In genomic region chr1:43994794-43995790, GRCh38 we compare ENCODE assay signal across 8 cellular contexts. TPM values are rescaled to one million over a fixed set of nuclear protein-coding genes. Genes with fewer than 3 reads are reported as not detected.
DNase-seq lines count a peak whose midpoint lies in the region; ATAC-seq and TF ChIP-seq lines count a peak whose summit lies in the region.

No MANE protein-coding gene starts in this region.

- ATAC-seq in GM18867 (IDR thresholded peaks at IDR 0.05; ENCODE audit: unreplicated experiment) = no peak
- no peak for ATAC-seq in HG03039 (IDR thresholded peaks at IDR 0.05; ENCODE audit: unreplicated experiment)
- ATAC-seq in HG03097 (IDR thresholded peaks at IDR 0.05; ENCODE audit: low FRiP score, unreplicated experiment) = no peak
- ATAC-seq in GM21515 (IDR thresholded peaks at IDR 0.05; ENCODE audit: unreplicated experiment) = no peak

- peak; percentile 63 for TF ChIP-seq CTCF in HEK293 (tag by site-specific recombination; IDR thresholded peaks at IDR 0.05)

- no peak overlapping the region for H3K27ac ChIP-seq in HEK293 (ENCODE audit: extremely low read depth, low read depth, low read length)

- H3K9me3 ChIP-seq in HEK293 (ENCODE audit: control insufficient read depth, insufficient read depth, low read depth, low read length) = no peaks in the 10 kb centered on the region

- CTCF ChIA-PET in HEK293 (lab: Yijun Ruan, JAX) = interaction anchor here (1.2 to 6.5 kb wide), 4 partner anchors 10 to 53 kb away, joined by 3 to 53 read pairs (median 8); no protein-coding TSS in a partner anchor

- H3K4me3 ChIP-seq in HEK293 (ENCODE audit: low read depth, low read length) = no peak overlapping the region

- no peaks in the 10 kb centered on the region for H3K36me3 ChIP-seq in HEK293 (ENCODE audit: control insufficient read depth in 2 of 2, insufficient read depth in 1 of 2, low read length in 2 of 2)

- in situ Hi-C loops in SK-MEL-5 (cut with HindIII; ENCODE audit: low pct_unique_long_range_greater_than_20kb, low sequenced_read_pairs) = no loop called here

- peak; percentile 16 for DNase-seq in DMS153 (lab: John Stamatoyannopoulos, UW)
- DNase-seq in SK-MEL-5 (ENCODE audit: low read depth, low spot score) = peak; percentile 66
- DNase-seq in iPS-NIHi11 (ENCODE audit: low spot score) = peak; percentile 74

- POLR2A ChIA-PET in HEK293 (lab: Yijun Ruan, JAX) = interaction anchor here (0.6 kb wide), 1 partner anchor 361 kb away, joined by 4 read pairs; no protein-coding TSS in a partner anchor

- no peaks in the 10 kb centered on the region for H3K4me1 ChIP-seq in HEK293 (ENCODE audit: control insufficient read depth, insufficient read depth, low read length)

TF ChIP-seq in HEK293, 187 proteins besides CTCF, POLR2A, EP300 and RAD21 (continues in another document):
- TF ChIP-seq ZNF112 (tag by site-specific recombination; IDR thresholded peaks at IDR 0.05) (no peak), ZIC2 (tag by site-specific recombination; IDR thresholded peaks at IDR 0.05) (no peak), OSR2 (tag by site-specific recombination; IDR thresholded peaks at IDR 0.05) (no peak), HOXC10 (CRISPR knock-in tag; IDR thresholded peaks at IDR 0.05) (no peak), ZXDB (tag by site-specific recombination; IDR thresholded peaks at IDR 0.05) (no peak), ZNF621 (tag by site-specific recombination; IDR thresholded peaks at IDR 0.05) (no peak), ZNF623 (tag by site-specific recombination; IDR thresholded peaks at IDR 0.05) (no peak), ZNF692 (tag by site-specific recombination; IDR thresholded peaks at IDR 0.05) (no peak)
- TF ChIP-seq, protein P1, sequence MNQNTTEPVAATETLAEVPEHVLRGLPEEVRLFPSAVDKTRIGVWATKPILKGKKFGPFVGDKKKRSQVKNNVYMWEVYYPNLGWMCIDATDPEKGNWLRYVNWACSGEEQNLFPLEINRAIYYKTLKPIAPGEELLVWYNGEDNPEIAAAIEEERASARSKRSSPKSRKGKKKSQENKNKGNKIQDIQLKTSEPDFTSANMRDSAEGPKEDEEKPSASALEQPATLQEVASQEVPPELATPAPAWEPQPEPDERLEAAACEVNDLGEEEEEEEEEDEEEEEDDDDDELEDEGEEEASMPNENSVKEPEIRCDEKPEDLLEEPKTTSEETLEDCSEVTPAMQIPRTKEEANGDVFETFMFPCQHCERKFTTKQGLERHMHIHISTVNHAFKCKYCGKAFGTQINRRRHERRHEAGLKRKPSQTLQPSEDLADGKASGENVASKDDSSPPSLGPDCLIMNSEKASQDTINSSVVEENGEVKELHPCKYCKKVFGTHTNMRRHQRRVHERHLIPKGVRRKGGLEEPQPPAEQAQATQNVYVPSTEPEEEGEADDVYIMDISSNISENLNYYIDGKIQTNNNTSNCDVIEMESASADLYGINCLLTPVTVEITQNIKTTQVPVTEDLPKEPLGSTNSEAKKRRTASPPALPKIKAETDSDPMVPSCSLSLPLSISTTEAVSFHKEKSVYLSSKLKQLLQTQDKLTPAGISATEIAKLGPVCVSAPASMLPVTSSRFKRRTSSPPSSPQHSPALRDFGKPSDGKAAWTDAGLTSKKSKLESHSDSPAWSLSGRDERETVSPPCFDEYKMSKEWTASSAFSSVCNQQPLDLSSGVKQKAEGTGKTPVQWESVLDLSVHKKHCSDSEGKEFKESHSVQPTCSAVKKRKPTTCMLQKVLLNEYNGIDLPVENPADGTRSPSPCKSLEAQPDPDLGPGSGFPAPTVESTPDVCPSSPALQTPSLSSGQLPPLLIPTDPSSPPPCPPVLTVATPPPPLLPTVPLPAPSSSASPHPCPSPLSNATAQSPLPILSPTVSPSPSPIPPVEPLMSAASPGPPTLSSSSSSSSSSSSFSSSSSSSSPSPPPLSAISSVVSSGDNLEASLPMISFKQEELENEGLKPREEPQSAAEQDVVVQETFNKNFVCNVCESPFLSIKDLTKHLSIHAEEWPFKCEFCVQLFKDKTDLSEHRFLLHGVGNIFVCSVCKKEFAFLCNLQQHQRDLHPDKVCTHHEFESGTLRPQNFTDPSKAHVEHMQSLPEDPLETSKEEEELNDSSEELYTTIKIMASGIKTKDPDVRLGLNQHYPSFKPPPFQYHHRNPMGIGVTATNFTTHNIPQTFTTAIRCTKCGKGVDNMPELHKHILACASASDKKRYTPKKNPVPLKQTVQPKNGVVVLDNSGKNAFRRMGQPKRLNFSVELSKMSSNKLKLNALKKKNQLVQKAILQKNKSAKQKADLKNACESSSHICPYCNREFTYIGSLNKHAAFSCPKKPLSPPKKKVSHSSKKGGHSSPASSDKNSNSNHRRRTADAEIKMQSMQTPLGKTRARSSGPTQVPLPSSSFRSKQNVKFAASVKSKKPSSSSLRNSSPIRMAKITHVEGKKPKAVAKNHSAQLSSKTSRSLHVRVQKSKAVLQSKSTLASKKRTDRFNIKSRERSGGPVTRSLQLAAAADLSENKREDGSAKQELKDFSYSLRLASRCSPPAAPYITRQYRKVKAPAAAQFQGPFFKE (tag by site-specific recombination; IDR thresholded peaks at IDR 0.05; ENCODE audit: borderline replicate concordance) = no peak
- TF ChIP-seq, protein P2, sequence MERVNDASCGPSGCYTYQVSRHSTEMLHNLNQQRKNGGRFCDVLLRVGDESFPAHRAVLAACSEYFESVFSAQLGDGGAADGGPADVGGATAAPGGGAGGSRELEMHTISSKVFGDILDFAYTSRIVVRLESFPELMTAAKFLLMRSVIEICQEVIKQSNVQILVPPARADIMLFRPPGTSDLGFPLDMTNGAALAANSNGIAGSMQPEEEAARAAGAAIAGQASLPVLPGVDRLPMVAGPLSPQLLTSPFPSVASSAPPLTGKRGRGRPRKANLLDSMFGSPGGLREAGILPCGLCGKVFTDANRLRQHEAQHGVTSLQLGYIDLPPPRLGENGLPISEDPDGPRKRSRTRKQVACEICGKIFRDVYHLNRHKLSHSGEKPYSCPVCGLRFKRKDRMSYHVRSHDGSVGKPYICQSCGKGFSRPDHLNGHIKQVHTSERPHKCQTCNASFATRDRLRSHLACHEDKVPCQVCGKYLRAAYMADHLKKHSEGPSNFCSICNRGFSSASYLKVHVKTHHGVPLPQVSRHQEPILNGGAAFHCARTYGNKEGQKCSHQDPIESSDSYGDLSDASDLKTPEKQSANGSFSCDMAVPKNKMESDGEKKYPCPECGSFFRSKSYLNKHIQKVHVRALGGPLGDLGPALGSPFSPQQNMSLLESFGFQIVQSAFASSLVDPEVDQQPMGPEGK (tag by site-specific recombination; IDR thresholded peaks at IDR 0.05) = peak; percentile 44; the same call in 1 of the 2 replicates
- TF ChIP-seq, protein P3, sequence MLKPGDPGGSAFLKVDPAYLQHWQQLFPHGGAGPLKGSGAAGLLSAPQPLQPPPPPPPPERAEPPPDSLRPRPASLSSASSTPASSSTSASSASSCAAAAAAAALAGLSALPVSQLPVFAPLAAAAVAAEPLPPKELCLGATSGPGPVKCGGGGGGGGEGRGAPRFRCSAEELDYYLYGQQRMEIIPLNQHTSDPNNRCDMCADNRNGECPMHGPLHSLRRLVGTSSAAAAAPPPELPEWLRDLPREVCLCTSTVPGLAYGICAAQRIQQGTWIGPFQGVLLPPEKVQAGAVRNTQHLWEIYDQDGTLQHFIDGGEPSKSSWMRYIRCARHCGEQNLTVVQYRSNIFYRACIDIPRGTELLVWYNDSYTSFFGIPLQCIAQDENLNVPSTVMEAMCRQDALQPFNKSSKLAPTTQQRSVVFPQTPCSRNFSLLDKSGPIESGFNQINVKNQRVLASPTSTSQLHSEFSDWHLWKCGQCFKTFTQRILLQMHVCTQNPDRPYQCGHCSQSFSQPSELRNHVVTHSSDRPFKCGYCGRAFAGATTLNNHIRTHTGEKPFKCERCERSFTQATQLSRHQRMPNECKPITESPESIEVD (tag by site-specific recombination; IDR thresholded peaks at IDR 0.05) = no peak

RNA-seq across cellular contexts. Expression of gene CCDC24, which starts 3.7 kb away (rescaled TPM):
- total RNA-seq in SK-MEL-5 (2014; rRNA removed; shearing (Covaris generic)) = 5.1 and 5.2 TPM in 2 replicates
- 6.3 and 6.7 TPM in 2 replicates for polyA plus RNA-seq in SK-MEL-5 (2015; cell fraction: cytosol; rRNA removed)
- polyA plus RNA-seq in SK-MEL-5 (2015; cell fraction: nucleus; rRNA removed) = 23.2 and 25.4 TPM in 2 replicates

RNA-seq across cellular contexts. Expression of gene B4GALT2, which starts 16.1 kb away (rescaled TPM):
- total RNA-seq in SK-MEL-5 (2014; rRNA removed; shearing (Covaris generic)) = 43.5 and 52.5 TPM in 2 replicates
- polyA plus RNA-seq in SK-MEL-5 (2015; cell fraction: cytosol; rRNA removed) = 60.6 and 73.9 TPM in 2 replicates
- 36.7 and 59.8 TPM in 2 replicates for polyA plus RNA-seq in SK-MEL-5 (2015; cell fraction: nucleus; rRNA removed)

RNA-seq across cellular contexts. Expression of gene ATP6V0B, which starts 20.3 kb away (rescaled TPM):
- 420 and 460 TPM in 2 replicates for total RNA-seq in SK-MEL-5 (2014; rRNA removed; shearing (Covaris generic))
- 324 and 385 TPM in 2 replicates for polyA plus RNA-seq in SK-MEL-5 (2015; cell fraction: cytosol; rRNA removed)
- 208 and 233 TPM in 2 replicates for polyA plus RNA-seq in SK-MEL-5 (2015; cell fraction: nucleus; rRNA removed)

RNA-seq across cellular contexts. Expression of gene DPH2, which starts 25.3 kb away (rescaled TPM):
- total RNA-seq in SK-MEL-5 (2014; rRNA removed; shearing (Covaris generic)) = 33.6 and 39.4 TPM in 2 replicates
- 62.5 and 67.9 TPM in 2 replicates for polyA plus RNA-seq in SK-MEL-5 (2015; cell fraction: cytosol; rRNA removed)
- polyA plus RNA-seq in SK-MEL-5 (2015; cell fraction: nucleus; rRNA removed) = 276 and 317 TPM in 2 replicates

RNA-seq across cellular contexts. Expression of gene SLC6A9, which starts 36.2 kb away (rescaled TPM):
- 0.27 and 0.77 TPM in 2 replicates for total RNA-seq in SK-MEL-5 (2014; rRNA removed; shearing (Covaris generic))
- 0.86 and 1.4 TPM in 2 replicates for polyA plus RNA-seq in SK-MEL-5 (2015; cell fraction: cytosol; rRNA removed)
- polyA plus RNA-seq in SK-MEL-5 (2015; cell fraction: nucleus; rRNA removed) = 0.31 and 0.60 TPM in 2 replicates

Comparison
In these comparisons a context has a peak if more than half of its experiments do, and no peak if none do; other contexts are left out.
1. DNase-seq: peak in every context shown above with its lines; median percentile 74 in iPS-NIHi11; 66 in SK-MEL-5; 16 in DMS153.